Comparison of ENCODE assay signal across 19 cellular contexts in the genomic region with DNA sequence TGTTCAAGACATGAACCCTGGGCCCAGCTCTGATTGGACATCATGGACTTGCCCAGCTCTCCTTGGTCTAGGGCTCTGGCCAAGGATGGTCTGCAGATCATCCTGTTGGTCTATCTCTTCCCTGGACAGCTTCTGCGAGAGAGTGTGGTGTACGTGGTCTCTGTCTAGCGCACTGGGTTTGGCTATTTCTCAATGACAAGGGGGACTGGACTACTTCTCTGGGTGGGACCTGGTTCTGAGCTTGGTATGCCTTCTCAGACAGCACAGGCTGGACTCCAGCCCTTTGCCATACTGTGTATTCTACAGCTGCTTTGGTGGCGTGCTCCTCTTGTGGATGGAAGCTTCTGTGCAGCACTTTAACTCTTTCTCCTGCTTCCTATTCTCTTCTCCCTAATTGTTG. TPM values are rescaled to one million over a fixed set of nuclear protein-coding genes. Genes with fewer than 3 reads are reported as not detected.
DNase-seq lines count a peak whose midpoint lies in the region; ATAC-seq and TF ChIP-seq lines count a peak whose summit lies in the region.
"Had no signal": no experiment of that assay in that cellular context is flagged by ENCODE, and none has a peak within 500 bp of the region (broad histone marks: within the 10 kb centered on the region; RNA-seq: fewer than 3 reads in every experiment).

No MANE protein-coding gene starts in this region.

- ATAC-seq in omental fat pad (ENCODE audit: low FRiP score) (no peak), left ventricle myocardium superior (no peak), HG03159 (IDR thresholded peaks at IDR 0.05; ENCODE audit: unreplicated experiment) (no peak)
- ATAC-seq: CD8-positive, alpha-beta T cell had no signal

- TF ChIP-seq CTCF in VCaP (conservative IDR thresholded peaks at IDR 0.05), result no peak
- TF ChIP-seq CTCF in omental fat pad (IDR thresholded peaks at IDR 0.05), result no peak

- DNase-seq in activated CD8-positive, alpha-beta memory T cell treated with anti-CD3 and anti-CD28 coated beads for 24 hours, result peak; percentile 24
- no peak for DNase-seq in activated CD8-positive, alpha-beta memory T cell treated with anti-CD3 and anti-CD28 coated beads, Interleukin-2, amount 50 U/mL, for 4 hours
- DNase-seq in mesenteric fat pad (ENCODE audit: low spot score), result peak; percentile 59
- peak; percentile 5 for DNase-seq in stimulated activated CD8-positive, alpha-beta memory T cell treated with anti-CD3 and anti-CD28 coated beads, Interleukin-4, amount 100 ng/mL, for 48 hours
- no peak for DNase-seq in omental fat pad (ENCODE audit: low spot score)
- no peak for DNase-seq in left ventricle myocardium superior
- DNase-seq: C1 segment of cervical spinal cord; Caco-2; CD4-positive, CD25-positive, alpha-beta regulatory T cell; CD8-positive, alpha-beta T cell; DMS153; GM23248; H7; HCEC 1CT had no signal

- intact Hi-C loops in left ventricle myocardium superior (cut with micrococcal nuclease), result no loop called here

- H3K27ac ChIP-seq in VCaP, result peak overlapping the region; percentile 28; the same call in 1 of the 2 replicates
- H3K27ac ChIP-seq: 22Rv1, GM23248 had no signal

RNA-seq across cellular contexts. Expression of a gene that starts 8.5 kb away (rescaled TPM):
- 0.29 TPM for total RNA-seq in mesenteric fat pad
- total RNA-seq in omental fat pad, result 10 to 100 TPM in 1 of 4 donors, 1 to 10 TPM in 3; 1.4 to 17.5 (median 2.7) TPM
- total RNA-seq in left ventricle myocardium superior, result 0.79 TPM
- total RNA-seq: B cell; Caco-2; CD4-positive, CD25-positive, alpha-beta regulatory T cell; CD8-positive, alpha-beta T cell; H1; H7 had no signal

RNA-seq across cellular contexts. Expression of a gene that starts 16.5 kb away (rescaled TPM):
- total RNA-seq in mesenteric fat pad (0.51 TPM), omental fat pad (10 to 100 TPM in 2 of 4 donors, 1 to 10 TPM in 1, not detected in 1; 3.6 to 19.5 (median 10.8) TPM), left ventricle myocardium superior (0.32 TPM)
- total RNA-seq: B cell; Caco-2; CD8-positive, alpha-beta T cell; H1; H7 had no signal

RNA-seq across cellular contexts. Expression of a gene that starts 35.4 kb away (rescaled TPM):
- 0.96 TPM for total RNA-seq in mesenteric fat pad
- 1 to 10 TPM in 3 of 4 donors, not detected in 1; 1.1 to 2.5 (median 1.2) TPM for total RNA-seq in omental fat pad
- total RNA-seq in left ventricle myocardium superior, result 0.84 TPM
- total RNA-seq: B cell, H1, H7 had no signal

RNA-seq across cellular contexts. Expression of a gene that starts 42.2 kb away (rescaled TPM):
- total RNA-seq in mesenteric fat pad (24.2 TPM), omental fat pad (10 to 100 TPM; 30.5 to 39.4 (median 33.5) TPM), left ventricle myocardium superior (21.5 TPM)

RNA-seq across cellular contexts. Expression of a gene that starts 57.3 kb away (rescaled TPM):
- total RNA-seq in mesenteric fat pad, result 0.19 TPM
- total RNA-seq in omental fat pad, result under 1 TPM in 2 of 4 donors, not detected in 2; 0.25 to 0.37 TPM
- total RNA-seq in left ventricle myocardium superior, result 0.17 TPM

Comparison
In these comparisons a context has a peak if more than half of its experiments do, and no peak if none do; other contexts are left out.
1. DNase-seq: peak in activated CD8-positive, alpha-beta memory T cell treated with anti-CD3 and anti-CD28 coated beads for 24 hours (single experiment), mesenteric fat pad (single experiment) and stimulated activated CD8-positive, alpha-beta memory T cell treated with anti-CD3 and anti-CD28 coated beads, Interleukin-4, amount 100 ng/mL, for 48 hours (single experiment); none in activated CD8-positive, alpha-beta memory T cell treated with anti-CD3 and anti-CD28 coated beads, Interleukin-2, amount 50 U/mL, for 4 hours (single experiment), omental fat pad (single experiment) and left ventricle myocardium superior (single experiment).